22 cellular contexts compared by ENCODE assay signal in the genomic region with DNA sequence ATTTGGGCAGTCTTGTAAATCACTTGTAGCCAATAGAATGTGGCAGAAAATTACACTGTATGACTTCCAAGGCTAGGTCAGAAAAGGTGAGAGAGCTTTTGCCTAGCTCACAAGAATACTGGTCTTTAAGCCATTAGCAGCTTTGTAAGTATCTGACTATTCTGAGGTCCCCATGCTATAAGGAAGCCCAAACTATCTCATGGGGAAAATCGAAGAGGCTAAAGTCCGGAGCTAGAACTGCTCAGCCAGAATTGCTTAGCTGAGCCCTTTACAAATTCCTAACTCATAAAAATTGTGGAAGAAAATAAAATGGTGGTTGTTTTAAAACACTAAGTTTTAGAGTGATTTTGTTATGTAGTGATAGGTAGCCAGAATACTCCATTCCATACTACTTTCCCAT.
"Had no signal": no experiment of that assay in that cellular context is flagged by ENCODE, and none has a peak within 500 bp of the region (broad histone marks: within the 10 kb centered on the region; RNA-seq: fewer than 3 reads in every experiment).

No MANE protein-coding gene starts in this region.

- H3K27ac ChIP-seq: parathyroid adenoma, right lobe of liver, thyroid gland had no signal

- H3K27me3 Mint-ChIP-seq: effector memory CD8-positive, alpha-beta T cell; stimulated activated naive CD8-positive, alpha-beta T cell treated with anti-CD3 and anti-CD28 coated beads, Interleukin-15, amount 100 ng/mL, for 72 hours; type B pancreatic cell had no signal

- H3K9ac ChIP-seq: parathyroid adenoma had no signal

- H3K4me1 ChIP-seq: parathyroid adenoma, right lobe of liver had no signal

- FAIRE-seq: frontal cortex, kidney had no signal

- H3K9me3 Mint-ChIP-seq: effector memory CD8-positive, alpha-beta T cell; natural killer cell; stimulated activated naive CD8-positive, alpha-beta T cell treated with anti-CD3 and anti-CD28 coated beads, Interleukin-15, amount 100 ng/mL, for 72 hours had no signal

- H3K27ac Mint-ChIP-seq: progenitor cell of endocrine pancreas; stimulated activated naive CD8-positive, alpha-beta T cell treated with anti-CD3 and anti-CD28 coated beads, Interleukin-15, amount 100 ng/mL, for 72 hours; type B pancreatic cell had no signal

- H3K36me3 ChIP-seq: left lung, right lobe of liver, thyroid gland had no signal

- H3K27me3 ChIP-seq: left lung, right lobe of liver, thyroid gland had no signal

- H3K9me3 ChIP-seq: left lung, right lobe of liver, thyroid gland had no signal

- DNase-seq: caudate nucleus; cerebellar nuclear complex; effector memory CD8-positive, alpha-beta T cell; head of caudate nucleus; kidney; left lung; mesenchymal stem cell; midbrain; natural killer cell; right lobe of liver; stimulated activated CD4-positive, alpha-beta T cell treated with anti-CD3 and anti-CD28 coated beads, Interleukin-12 subunit alpha, Interleukin-12 subunit beta, amount 100 ng/mL, for 4 hours; stimulated activated CD4-positive, alpha-beta T cell treated with anti-CD3 and anti-CD28 coated beads, Interleukin-1b, Interleukin-23, amount 100 ng/mL, for 48 hours; stimulated activated CD4-positive, alpha-beta T cell treated with anti-CD3 and anti-CD28 coated beads, Interleukin-4, amount 100 ng/mL, for 1 hour; stimulated activated CD8-positive, alpha-beta memory T cell treated with anti-CD3 and anti-CD28 coated beads, Interleukin-4, amount 100 ng/mL, for 48 hours; stimulated activated naive CD4-positive, alpha-beta T cell; stimulated activated naive CD8-positive, alpha-beta T cell treated with anti-CD3 and anti-CD28 coated beads, Interleukin-15, amount 100 ng/mL, for 72 hours; thyroid gland had no signal

- H3K4me3 ChIP-seq: left lung, right lobe of liver, smooth muscle cell, thyroid gland had no signal

- ATAC-seq: effector memory CD8-positive, alpha-beta T cell; left lung; natural killer cell; right lobe of liver; stimulated activated naive CD8-positive, alpha-beta T cell treated with anti-CD3 and anti-CD28 coated beads, Interleukin-15, amount 100 ng/mL, for 72 hours had no signal

- H3K36me3 Mint-ChIP-seq: natural killer cell had no signal

- H3K4me3 Mint-ChIP-seq: effector memory CD8-positive, alpha-beta T cell; natural killer cell; stimulated activated naive CD8-positive, alpha-beta T cell treated with anti-CD3 and anti-CD28 coated beads, Interleukin-15, amount 100 ng/mL, for 72 hours; type B pancreatic cell had no signal
